ENCODE assay signal across 2 cellular contexts in genomic region chr1:147611587-147611986, GRCh38.
TF ChIP-seq lines count a peak whose summit lies in the region.

No MANE protein-coding gene starts in this region.

TF ChIP-seq in A549, 52 proteins besides CTCF, POLR2A, EP300 and RAD21 (continued from another document):
- no peak for TF ChIP-seq E2F6 (IDR thresholded peaks at IDR 0.05; ENCODE audit: borderline replicate concordance, low read depth)
- TF ChIP-seq ZSCAN20 (CRISPR knock-in tag; IDR thresholded peaks at IDR 0.05), result no peak
- TF ChIP-seq KDM5A (IDR thresholded peaks at IDR 0.05), result no peak
- no peak for TF ChIP-seq CHD2 (IDR thresholded peaks at IDR 0.05; ENCODE audit: low read length, partially characterized antibody)
- TF ChIP-seq HOXA7 (CRISPR knock-in tag; IDR thresholded peaks at IDR 0.05), result no peak
- no peak for TF ChIP-seq HES2 (IDR thresholded peaks at IDR 0.05)
- no peak for TF ChIP-seq TFCP2L1 (CRISPR knock-in tag; IDR thresholded peaks at IDR 0.05)
- TF ChIP-seq POLR2AphosphoS2 (conservative IDR thresholded peaks at IDR 0.05; ENCODE audit: low read length), result no peak
- TF ChIP-seq MAZ (IDR thresholded peaks at IDR 0.05; ENCODE audit: borderline replicate concordance, low read depth, low read length), result no peak
- no peak for TF ChIP-seq HMGXB4 (CRISPR knock-in tag; IDR thresholded peaks at IDR 0.05; ENCODE audit: borderline replicate concordance)
- no peak for TF ChIP-seq NR3C1 (IDR thresholded peaks at IDR 0.05)
- no peak for TF ChIP-seq KDM1A (IDR thresholded peaks at IDR 0.05; ENCODE audit: low read depth)

TF ChIP-seq in H1, 55 proteins besides CTCF, POLR2A, EP300 and RAD21 (continued from another document):
- TF ChIP-seq MAFK (IDR thresholded peaks at IDR 0.05; ENCODE audit: low read depth, low read length) (no peak), HDAC2 (IDR thresholded peaks at IDR 0.05; ENCODE audit: borderline replicate concordance in 1 of 2, low read depth in 2 of 2, low read length in 2 of 2) (no peak), ASH2L (IDR thresholded peaks at IDR 0.05; ENCODE audit: low read length) (no peak), BACH1 (IDR thresholded peaks at IDR 0.05; ENCODE audit: low read length) (no peak), YY1 (IDR thresholded peaks at IDR 0.05; ENCODE audit: low read depth, low read length) (no peak), CBX5 (IDR thresholded peaks at IDR 0.05; ENCODE audit: low read depth, low read length) (no peak), MAX (IDR thresholded peaks at IDR 0.05) (no peak), ZNF274 (IDR thresholded peaks at IDR 0.05; ENCODE audit: borderline replicate concordance, extremely low read depth, low read length) (no peak), GTF2F1 (IDR thresholded peaks at IDR 0.05; ENCODE audit: borderline replicate concordance, low read depth, low read length) (no peak), RXRA (IDR thresholded peaks at IDR 0.05; ENCODE audit: insufficient read depth, low read depth, low read length) (no peak), JUN (IDR thresholded peaks at IDR 0.05; ENCODE audit: low read depth, low read length) (no peak), CTBP2 (IDR thresholded peaks at IDR 0.05; ENCODE audit: borderline replicate concordance, insufficient read depth, insufficient read length, low read length) (no peak), E2F6 (IDR thresholded peaks at IDR 0.05) (no peak), TAF1 (IDR thresholded peaks at IDR 0.05; ENCODE audit: low read depth, low read length) (no peak), KDM4A (IDR thresholded peaks at IDR 0.05; ENCODE audit: low read depth, low read length, severe bottlenecking) (no peak), SP1 (IDR thresholded peaks at IDR 0.05; ENCODE audit: low read depth, low read length) (no peak), CHD1 (IDR thresholded peaks at IDR 0.05; ENCODE audit: low read depth, low read length) (no peak)
